17 cellular contexts compared by ENCODE assay signal in the genomic region with DNA sequence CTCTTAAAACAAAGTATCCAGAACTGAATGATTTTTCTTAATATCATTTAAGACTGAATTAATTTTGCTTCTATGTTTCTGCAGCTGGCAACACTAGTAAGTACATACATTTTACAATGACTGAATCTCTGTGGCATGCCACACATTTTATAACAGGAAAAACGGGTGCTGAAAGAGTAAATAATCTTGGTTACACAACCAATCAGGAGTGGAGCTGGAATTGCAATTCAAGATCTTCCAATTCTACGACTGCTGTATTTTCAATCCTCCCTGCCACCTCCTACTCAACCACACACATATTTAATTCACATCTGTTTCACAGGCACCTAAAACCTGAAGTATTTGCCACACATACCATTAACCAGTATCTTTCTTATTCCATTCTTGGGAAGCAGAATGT. TPM values are rescaled to one million over a fixed set of nuclear protein-coding genes. Genes with fewer than 3 reads are reported as not detected.
DNase-seq lines count a peak whose midpoint lies in the region; ATAC-seq and TF ChIP-seq lines count a peak whose summit lies in the region.
"Had no signal": no experiment of that assay in that cellular context is flagged by ENCODE, and none has a peak within 500 bp of the region (broad histone marks: within the 10 kb centered on the region; RNA-seq: fewer than 3 reads in every experiment).

No MANE protein-coding gene starts in this region.

- H3K36me3 Mint-ChIP-seq in type B pancreatic cell = no peaks in the 10 kb centered on the region
- H3K36me3 Mint-ChIP-seq: naive thymus-derived CD8-positive, alpha-beta T cell had no signal

- TF ChIP-seq CTCF in fibroblast of mammary gland (conservative IDR thresholded peaks at IDR 0.05; ENCODE audit: control insufficient read depth, insufficient read depth, low read depth, low read length) (no peak), type B pancreatic cell (conservative IDR thresholded peaks at IDR 0.05) (no peak), upper lobe of left lung (IDR thresholded peaks at IDR 0.05) (no peak)

- H3K9me3 ChIP-seq in SJSA1 (replicated peaks) (no peaks in the 10 kb centered on the region), upper lobe of left lung (no peaks in the 10 kb centered on the region)
- H3K9me3 ChIP-seq: esophagus squamous epithelium had no signal

- no peaks in the 10 kb centered on the region for H3K9me3 Mint-ChIP-seq in type B pancreatic cell
- H3K9me3 Mint-ChIP-seq: dendritic cell treated with granulocyte-macrophage colony-stimulating factor and Interleukin-4, amounts not matched to agents 40 ng/mL and 50 ng/mL, for 4 days; naive thymus-derived CD8-positive, alpha-beta T cell had no signal

- peak overlapping the region; percentile 40 for H3K27ac ChIP-seq in SJSA1
- peak overlapping the region in 1 of 4 donors; percentile 35 for H3K27ac ChIP-seq in upper lobe of left lung

- no peak overlapping the region for H3K4me3 ChIP-seq in SJSA1
- H3K4me3 ChIP-seq in fibroblast of mammary gland (ENCODE audit: control insufficient read depth, low read depth, low read length) = no peak overlapping the region
- no peak overlapping the region for H3K4me3 ChIP-seq in upper lobe of left lung
- H3K4me3 ChIP-seq: esophagus squamous epithelium had no signal

- peak overlapping the region; percentile 35 for H3K27ac Mint-ChIP-seq in type B pancreatic cell
- H3K27ac Mint-ChIP-seq: dendritic cell treated with granulocyte-macrophage colony-stimulating factor and Interleukin-4, amounts not matched to agents 40 ng/mL and 50 ng/mL, for 4 days; naive thymus-derived CD8-positive, alpha-beta T cell had no signal

- H3K36me3 ChIP-seq in SJSA1 (no peaks in the 10 kb centered on the region), upper lobe of left lung (no peaks in the 10 kb centered on the region)
- H3K36me3 ChIP-seq: esophagus squamous epithelium had no signal

- H3K4me3 Mint-ChIP-seq in type B pancreatic cell = no peak overlapping the region
- H3K4me3 Mint-ChIP-seq: dendritic cell treated with granulocyte-macrophage colony-stimulating factor and Interleukin-4, amounts not matched to agents 40 ng/mL and 50 ng/mL, for 4 days; naive thymus-derived CD8-positive, alpha-beta T cell had no signal

- 42 to 57% methylated on average over 2 of the region's 2 CpGs for WGBS in upper lobe of left lung, 2 donors

- H3K4me1 ChIP-seq in SJSA1 (replicated peaks) (peaks cover 13% of the 10 kb centered on the region), upper lobe of left lung (no peaks in the 10 kb centered on the region)

- no peak for TF ChIP-seq POLR2A in upper lobe of left lung (IDR thresholded peaks at IDR 0.05)

- ATAC-seq in upper lobe of left lung (ENCODE audit: low FRiP score in 2 of 2) = no peak
- ATAC-seq: left ventricle myocardium superior; naive thymus-derived CD8-positive, alpha-beta T cell had no signal

- TF ChIP-seq EP300 in upper lobe of left lung (IDR thresholded peaks at IDR 0.05) = no peak

- H3K27me3 ChIP-seq in SJSA1 (replicated peaks) (no peaks in the 10 kb centered on the region), upper lobe of left lung (no peaks in the 10 kb centered on the region)
- H3K27me3 ChIP-seq: esophagus squamous epithelium had no signal

- no peaks in the 10 kb centered on the region for H3K27me3 Mint-ChIP-seq in type B pancreatic cell
- H3K27me3 Mint-ChIP-seq: dendritic cell treated with granulocyte-macrophage colony-stimulating factor and Interleukin-4, amounts not matched to agents 40 ng/mL and 50 ng/mL, for 4 days had no signal

- DNase-seq in SIG-M5 treated with dmso at 0.1 percent for 504 hours (lab: John Stamatoyannopoulos, UW; ENCODE audit: unreplicated experiment) = peak; percentile 33
- DNase-seq in SIG-M5 (lab: John Stamatoyannopoulos, UW) = no peak
- peak in 1 of 2 experiments; percentile 56 for DNase-seq in SJSA1 (ENCODE audit: low read depth in 1 of 2, low spot score in 2 of 2)
- DNase-seq in fibroblast of mammary gland (ENCODE audit: low read depth) = peak; percentile 6
- DNase-seq in type B pancreatic cell (ENCODE audit: extremely low spot score, unreplicated experiment) = no peak
- DNase-seq in upper lobe of left lung = no peak
- no peak for DNase-seq in glomerular visceral epithelial cell (ENCODE audit: extremely low spot score)
- no peak for DNase-seq in AML-193 (lab: John Stamatoyannopoulos, UW)
- DNase-seq: activated CD4-positive, alpha-beta T cell treated with anti-CD3 and anti-CD28 coated beads, Interleukin-2, amount 50 U/mL, for 1 hour; activated T-cell treated with anti-CD3 and anti-CD28 coated beads, Interleukin-2, amount 50 U/mL, for 48 hours; esophagus squamous epithelium; left ventricle myocardium superior; MM.1S; naive thymus-derived CD8-positive, alpha-beta T cell; SHP77; substantia nigra had no signal

- peaks cover 16% of the 10 kb centered on the region for H3K4me1 Mint-ChIP-seq in type B pancreatic cell (ENCODE audit: unreplicated experiment)
- H3K4me1 Mint-ChIP-seq: naive thymus-derived CD8-positive, alpha-beta T cell had no signal

RNA-seq across cellular contexts. Expression of a gene that starts 52.7 kb away (rescaled TPM):
- not detected in 2 replicates for total RNA-seq in SJSA1 (2014; rRNA removed; shearing (Covaris generic))
- total RNA-seq in type B pancreatic cell (ENCODE audit: low replicate concordance) (0.12 and 0.26 TPM in 2 replicates), upper lobe of left lung (under 1 TPM in 2 of 6 donors, not detected in 4; 0.30 to 0.49 TPM)
- total RNA-seq: esophagus squamous epithelium; left ventricle myocardium superior; naive thymus-derived CD8-positive, alpha-beta T cell had no signal

Comparison
In these comparisons a context has a peak if more than half of its experiments do, and no peak if none do; other contexts are left out.
1. DNase-seq: peak in SIG-M5 treated with dmso at 0.1 percent for 504 hours (single experiment) and fibroblast of mammary gland (single experiment); none in SIG-M5 (single experiment), type B pancreatic cell (single experiment), upper lobe of left lung (0 of 2), glomerular visceral epithelial cell (single experiment) and AML-193 (0 of 2).